Comparison of ENCODE assay signal across 14 cellular contexts in genomic region chr16:17828012-17828411, GRCh38.
DNase-seq lines count a peak whose midpoint lies in the region; ATAC-seq and TF ChIP-seq lines count a peak whose summit lies in the region.
"Had no signal": no experiment of that assay in that cellular context is flagged by ENCODE, and none has a peak within 500 bp of the region (broad histone marks: within the 10 kb centered on the region; RNA-seq: fewer than 3 reads in every experiment).

No MANE protein-coding gene starts in this region.

- H4K20me1 ChIP-seq in GM23338 (replicated peaks; ENCODE audit: insufficient read depth) = no peaks in the 10 kb centered on the region

- no peak overlapping the region for H3K4me3 Mint-ChIP-seq in osteocyte (ENCODE audit: unreplicated experiment)
- no peak overlapping the region for H3K4me3 Mint-ChIP-seq in GM23338
- no peak overlapping the region for H3K4me3 Mint-ChIP-seq in WTC11
- H3K4me3 Mint-ChIP-seq: activated CD8-positive, alpha-beta T cell treated with anti-CD3 and anti-CD28 coated beads for 36 hours; activated T-helper 17 cell treated with anti-CD3 and anti-CD28 coated beads, Interleukin-2, amount 50 U/mL, for 72 hours; CD4-positive, alpha-beta memory T cell had no signal

- peaks cover 5% of the 10 kb centered on the region; the same call in 1 of the 2 replicates for H3K9me2 ChIP-seq in GM23338 (ENCODE audit: insufficient read depth)

- H3K36me3 ChIP-seq in GM23338 (ENCODE audit: insufficient read depth) = no peaks in the 10 kb centered on the region

- peaks cover 4% of the 10 kb centered on the region; the same call in 1 of the 2 replicates for H3K4me1 ChIP-seq in GM23338 (ENCODE audit: insufficient read depth)
- H3K4me1 ChIP-seq: parathyroid adenoma had no signal

- DNase-seq in ELR (ENCODE audit: low read depth) (peak; percentile 65), NOMO-1 treated with DMSO at 0.1 percent for 48 hours (lab: John Stamatoyannopoulos, UW; ENCODE audit: unreplicated experiment) (peak; percentile 20), choroid plexus epithelial cell (ENCODE audit: low read depth) (peak; percentile 90), osteocyte (ENCODE audit: extremely low spot score, unreplicated experiment) (no peak), NCI-H524 treated with DMSO at 0.1 percent for 48 hours (lab: John Stamatoyannopoulos, UW) (no peak), GM23338 (ENCODE audit: low spot score) (no peak), NCI-H82 treated with DMSO at 0.1 percent for 48 hours (lab: John Stamatoyannopoulos, UW; ENCODE audit: unreplicated experiment) (no peak), WTC11 (ENCODE audit: low spot score) (no peak)
- DNase-seq: activated CD8-positive, alpha-beta T cell treated with anti-CD3 and anti-CD28 coated beads for 36 hours; CD4-positive, alpha-beta memory T cell; NK-92 treated with Interleukin-12 subunit alpha and Interleukin-12 subunit beta, amount 100 ng/mL, for 24 hours had no signal

- no peaks in the 10 kb centered on the region for H3K36me3 Mint-ChIP-seq in osteocyte (ENCODE audit: unreplicated experiment)
- no peaks in the 10 kb centered on the region for H3K36me3 Mint-ChIP-seq in GM23338 (ENCODE audit: low read depth)
- no peaks in the 10 kb centered on the region for H3K36me3 Mint-ChIP-seq in WTC11
- H3K36me3 Mint-ChIP-seq: CD4-positive, alpha-beta memory T cell had no signal

- H3K27ac Mint-ChIP-seq in osteocyte (ENCODE audit: unreplicated experiment) (peak overlapping the region; percentile 15), GM23338 (no peak overlapping the region; the same call in 1 of the 2 replicates), WTC11 (no peak overlapping the region)
- H3K27ac Mint-ChIP-seq: activated CD8-positive, alpha-beta T cell treated with anti-CD3 and anti-CD28 coated beads for 36 hours; activated T-helper 17 cell treated with anti-CD3 and anti-CD28 coated beads, Interleukin-2, amount 50 U/mL, for 72 hours; CD4-positive, alpha-beta memory T cell had no signal

- H3F3A ChIP-seq in GM23338 (replicated peaks; ENCODE audit: low read depth) = no peaks in the 10 kb centered on the region

- no peaks in the 10 kb centered on the region for H3K79me2 ChIP-seq in GM23338 (replicated peaks; ENCODE audit: insufficient read depth)
- H3K79me2 ChIP-seq: parathyroid adenoma had no signal

- H3K9me3 Mint-ChIP-seq in osteocyte (ENCODE audit: unreplicated experiment) (peaks cover 10% of the 10 kb centered on the region), GM23338 (no peaks in the 10 kb centered on the region), WTC11 (no peaks in the 10 kb centered on the region)
- H3K9me3 Mint-ChIP-seq: activated CD8-positive, alpha-beta T cell treated with anti-CD3 and anti-CD28 coated beads for 36 hours; activated T-helper 17 cell treated with anti-CD3 and anti-CD28 coated beads, Interleukin-2, amount 50 U/mL, for 72 hours; CD4-positive, alpha-beta memory T cell had no signal

- H3K27me3 Mint-ChIP-seq in osteocyte (ENCODE audit: unreplicated experiment) (no peaks in the 10 kb centered on the region), GM23338 (ENCODE audit: insufficient read depth, low read depth, poor library complexity) (no peaks in the 10 kb centered on the region), WTC11 (ENCODE audit: low read depth) (no peaks in the 10 kb centered on the region)
- H3K27me3 Mint-ChIP-seq: activated T-helper 17 cell treated with anti-CD3 and anti-CD28 coated beads, Interleukin-2, amount 50 U/mL, for 72 hours had no signal

- CTCF ChIA-PET in WTC11 (lab: Charles Lee) = no interaction called here

- H3K27me3 ChIP-seq in GM23338 (ENCODE audit: insufficient read depth) = no peaks in the 10 kb centered on the region

- ATAC-seq in GM23338 (no peak), WTC11 (no peak)
- ATAC-seq: activated CD8-positive, alpha-beta T cell treated with anti-CD3 and anti-CD28 coated beads for 36 hours; activated T-helper 17 cell treated with anti-CD3 and anti-CD28 coated beads, Interleukin-2, amount 50 U/mL, for 72 hours had no signal

- H3K4me1 Mint-ChIP-seq in osteocyte (ENCODE audit: unreplicated experiment) = no peaks in the 10 kb centered on the region
- peaks cover 4% of the 10 kb centered on the region; the same call in 1 of the 3 replicates for H3K4me1 Mint-ChIP-seq in GM23338
- H3K4me1 Mint-ChIP-seq in WTC11 = peaks cover 6% of the 10 kb centered on the region
- H3K4me1 Mint-ChIP-seq: activated T-helper 17 cell treated with anti-CD3 and anti-CD28 coated beads, Interleukin-2, amount 50 U/mL, for 72 hours; CD4-positive, alpha-beta memory T cell had no signal

- H2AFZ ChIP-seq in GM23338 = no peak overlapping the region; the same call in 1 of the 2 replicates
- H2AFZ ChIP-seq: parathyroid adenoma had no signal

- no peak overlapping the region for H3K4me2 ChIP-seq in GM23338

- TF ChIP-seq CTCF in choroid plexus epithelial cell (conservative IDR thresholded peaks at IDR 0.05; ENCODE audit: low read depth, low read length) = no peak
- TF ChIP-seq CTCF in osteocyte (IDR thresholded peaks at IDR 0.05) = no peak
- no peak for TF ChIP-seq CTCF in GM23338 (conservative IDR thresholded peaks at IDR 0.05; ENCODE audit: low read depth in 2 of 2)
- TF ChIP-seq CTCF in WTC11 (IDR thresholded peaks at IDR 0.05) = no peak

- POLR2A ChIA-PET in WTC11 (lab: Charles Lee) = no interaction called here

- H3K4me3 ChIP-seq in choroid plexus epithelial cell (ENCODE audit: low read depth, low read length) (no peak overlapping the region), GM23338 (no peak overlapping the region)
- H3K4me3 ChIP-seq: SK-N-MC had no signal

- no peak overlapping the region for H3K27ac ChIP-seq in GM23338 (ENCODE audit: low read depth)
- H3K27ac ChIP-seq: parathyroid adenoma, SK-N-MC had no signal

TF ChIP-seq in GM23338, 12 proteins besides CTCF, POLR2A, EP300 and RAD21 (continues in another document):
- no peak for TF ChIP-seq POLR2AphosphoS5 (IDR thresholded peaks at IDR 0.05; ENCODE audit: low read depth)
- TF ChIP-seq CREB1 (CRISPR knock-in tag; IDR thresholded peaks at IDR 0.05; ENCODE audit: low read depth) = no peak
- no peak for TF ChIP-seq JUNB (IDR thresholded peaks at IDR 0.05; ENCODE audit: unreplicated experiment)
- no peak for TF ChIP-seq STAT1 (IDR thresholded peaks at IDR 0.05; ENCODE audit: unreplicated experiment)
- TF ChIP-seq EZH2phosphoT487 (IDR thresholded peaks at IDR 0.05; ENCODE audit: unreplicated experiment) = no peak
- no peak for TF ChIP-seq ZNF331 (CRISPR knock-in tag; IDR thresholded peaks at IDR 0.05; ENCODE audit: low read depth)

TF ChIP-seq in WTC11, 78 proteins besides CTCF, POLR2A, EP300 and RAD21:
- TF ChIP-seq NR3C1 (CRISPR knock-in tag; conservative IDR thresholded peaks at IDR 0.05; ENCODE audit: low read depth) (no peak), USF2 (CRISPR knock-in tag; IDR thresholded peaks at IDR 0.05) (no peak), SMAD3 (CRISPR knock-in tag; IDR thresholded peaks at IDR 0.05; ENCODE audit: borderline replicate concordance) (no peak), ZBTB21 (CRISPR knock-in tag; IDR thresholded peaks at IDR 0.05; ENCODE audit: borderline replicate concordance) (no peak), ARID4B (CRISPR knock-in tag; IDR thresholded peaks at IDR 0.05; ENCODE audit: borderline replicate concordance) (no peak), SMAD4 (CRISPR knock-in tag; IDR thresholded peaks at IDR 0.05) (no peak)

Comparison
In these comparisons a context has a peak if more than half of its experiments do, and no peak if none do; other contexts are left out.
1. DNase-seq: peak in ELR (single experiment), NOMO-1 treated with DMSO at 0.1 percent for 48 hours (single experiment) and choroid plexus epithelial cell (single experiment); none in osteocyte (single experiment), NCI-H524 treated with DMSO at 0.1 percent for 48 hours (single experiment), GM23338 (single experiment), NCI-H82 treated with DMSO at 0.1 percent for 48 hours (single experiment) and WTC11 (single experiment).